ENCODE assay signal across 1 cellular context in genomic region chr13:110516500-110516899, GRCh38.
TF ChIP-seq lines count a peak whose summit lies in the region.

No MANE protein-coding gene starts in this region.

TF ChIP-seq in H1, 55 proteins besides CTCF, POLR2A, EP300 and RAD21:
- TF ChIP-seq BRCA1 (IDR thresholded peaks at IDR 0.05; ENCODE audit: low read depth, low read length) (no peak), KDM1A (IDR thresholded peaks at IDR 0.05; ENCODE audit: borderline replicate concordance, low read length) (no peak), CHD1 (IDR thresholded peaks at IDR 0.05; ENCODE audit: low read depth, low read length) (no peak), HDAC2 (IDR thresholded peaks at IDR 0.05; ENCODE audit: borderline replicate concordance in 1 of 2, low read depth in 2 of 2, low read length in 2 of 2) (no peak), SRF (IDR thresholded peaks at IDR 0.05; ENCODE audit: low read depth, low read length) (no peak), RXRA (IDR thresholded peaks at IDR 0.05; ENCODE audit: insufficient read depth, low read depth, low read length) (no peak)
